ENCODE assay signal across 22 cellular contexts in the genomic region with DNA sequence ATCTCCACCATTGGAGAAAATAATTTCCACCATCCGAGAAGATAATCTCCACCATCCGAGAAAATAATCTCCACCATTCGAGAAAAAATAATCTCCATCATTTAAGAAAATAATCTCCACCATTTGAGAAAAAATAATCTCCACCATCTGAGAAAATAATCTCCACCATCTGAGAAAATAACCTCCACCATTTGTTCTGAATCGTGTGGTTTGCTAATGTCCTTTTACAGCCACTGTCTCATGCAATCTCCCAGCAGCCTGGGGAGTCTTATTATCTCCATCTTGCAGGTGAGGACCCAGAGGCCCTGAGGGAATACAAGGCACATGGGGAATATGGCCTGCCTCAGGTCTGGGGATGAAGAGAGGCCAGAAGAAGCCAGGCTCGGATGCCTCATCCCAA. TPM values are rescaled to one million over a fixed set of nuclear protein-coding genes. Genes with fewer than 3 reads are reported as not detected.
DNase-seq lines count a peak whose midpoint lies in the region; ATAC-seq, FAIRE-seq and TF ChIP-seq lines count a peak whose summit lies in the region.
"Had no signal": no experiment of that assay in that cellular context is flagged by ENCODE, and none has a peak within 500 bp of the region (broad histone marks: within the 10 kb centered on the region; RNA-seq: fewer than 3 reads in every experiment).

No MANE protein-coding gene starts in this region.

- DNase-seq in NCI-H2171 treated with DMSO at 0.1 percent for 48 hours (lab: John Stamatoyannopoulos, UW) (peak; percentile 56), NCI-H2171 (lab: John Stamatoyannopoulos, UW) (no peak), A673 (ENCODE audit: low spot score) (no peak), Kasumi-1 (lab: John Stamatoyannopoulos, UW) (peak; percentile 49 to 62), urothelium cell line (ENCODE audit: low spot score) (no peak), SIG-M5 treated with dmso at 0.1 percent for 504 hours (lab: John Stamatoyannopoulos, UW; ENCODE audit: unreplicated experiment) (no peak)
- DNase-seq: activated CD4-positive, CD25-positive, alpha-beta regulatory T cell treated with anti-CD3 and anti-CD28 coated beads, Interleukin-2, amount 50 U/mL, for 72 hours; activated CD8-positive, alpha-beta memory T cell treated with anti-CD3 and anti-CD28 coated beads, Interleukin-2, amount 50 U/mL, for 48 hours; activated effector memory CD4-positive, alpha-beta T cell treated with Interleukin-2 at 50 U/mL for 16 hours; AML-193; amniotic stem cell; DMS79 treated with DMSO at 0.1 percent for 48 hours; effector memory CD4-positive, alpha-beta T cell; foreskin fibroblast; left cardiac atrium; mammary epithelial cell had no signal

- H3K4me1 ChIP-seq in A673 (ENCODE audit: insufficient read depth, low read length, poor library complexity, severe bottlenecking) = peaks cover 36% of the 10 kb centered on the region
- H3K4me1 ChIP-seq: prostate gland had no signal

- peaks cover 11% of the 10 kb centered on the region for H3K27me3 Mint-ChIP-seq in brain

- H3K9me3 ChIP-seq in A673 (ENCODE audit: low read depth, low read length, poor library complexity, severe bottlenecking) = no peaks in the 10 kb centered on the region
- H3K9me3 ChIP-seq: breast epithelium, prostate gland had no signal

- TF ChIP-seq CTCF in A673 (conservative IDR thresholded peaks at IDR 0.05; ENCODE audit: low read depth, low read length) (no peak), brain (conservative IDR thresholded peaks at IDR 0.05) (no peak)

- POLR2A ChIA-PET in A673 (lab: Charles Lee; ENCODE audit: low non-redundant PET) = no interaction called here

- H3K4me1 Mint-ChIP-seq in brain = peaks cover 88% of the 10 kb centered on the region

- BruUV-seq in A673 (replicated peaks; lab: Mats Ljungman, UMichigan) = no TSS peak

- H3K27ac ChIP-seq in A673 (ENCODE audit: low read depth, low read length, poor library complexity, severe bottlenecking) = peak overlapping the region; percentile 47
- H3K27ac ChIP-seq: breast epithelium, prostate gland had no signal

- no peaks in the 10 kb centered on the region for H3K27me3 ChIP-seq in A673 (replicated peaks; ENCODE audit: insufficient read depth, low read depth, low read length, poor library complexity)
- H3K27me3 ChIP-seq: breast epithelium had no signal

- ATAC-seq in HG03378 (IDR thresholded peaks at IDR 0.05; ENCODE audit: unreplicated experiment) = no peak
- ATAC-seq: left cardiac atrium had no signal

- intact Hi-C loops in A673 (cut with micrococcal nuclease; ENCODE audit: unreplicated experiment) = no loop called here

- H3K4me3 ChIP-seq in A673 (ENCODE audit: low read depth, low read length, poor library complexity, severe bottlenecking) = no peak overlapping the region
- H3K4me3 ChIP-seq: breast epithelium, prostate gland had no signal

- FAIRE-seq in urothelium cell line (lab: Jason Lieb, UNC) = no peak
- FAIRE-seq: H1, TTC549 had no signal

- H3K4me3 Mint-ChIP-seq in brain = no peak overlapping the region

- H3K36me3 Mint-ChIP-seq in brain = peaks cover 5% of the 10 kb centered on the region

- CTCF ChIA-PET in A673 (lab: Charles Lee) = no interaction called here

- peak overlapping the region in 4 of 5 experiments; percentile 5 to 66 (median 28) for H3K27ac Mint-ChIP-seq in brain

- H3K9me3 Mint-ChIP-seq in brain = peaks cover 0 to 3% (median 0%) of the 10 kb centered on the region in 5 experiments

- no peaks in the 10 kb centered on the region for H3K36me3 ChIP-seq in A673 (ENCODE audit: insufficient read depth, low read length, poor library complexity, severe bottlenecking)
- H3K36me3 ChIP-seq: breast epithelium, prostate gland had no signal

RNA-seq across cellular contexts. Expression of gene TCF20, which starts 54.1 kb away (rescaled TPM):
- 69.3 and 77.8 TPM in 2 replicates for total RNA-seq in A673 (2021)
- polyA plus RNA-seq in brain (ENCODE audit: insufficient read depth, low read depth, low replicate concordance) = 19.3 TPM

Comparison
In these comparisons a context has a peak if more than half of its experiments do, and no peak if none do; other contexts are left out.
1. DNase-seq: peak in NCI-H2171 treated with DMSO at 0.1 percent for 48 hours (single experiment) and Kasumi-1 (2 of 2); none in NCI-H2171 (single experiment), A673 (single experiment), urothelium cell line (single experiment) and SIG-M5 treated with dmso at 0.1 percent for 504 hours (single experiment).